Comparison of ENCODE assay signal across 33 cellular contexts in genomic region chrX:97846718-97847237, GRCh38.
"Had no signal": no experiment of that assay in that cellular context is flagged by ENCODE, and none has a peak within 500 bp of the region (broad histone marks: within the 10 kb centered on the region; RNA-seq: fewer than 3 reads in every experiment).

No MANE protein-coding gene starts in this region.

- H3K4me1 ChIP-seq: body of pancreas, esophagus squamous epithelium, gastroesophageal sphincter, heart right ventricle had no signal

- H3K4me3 Mint-ChIP-seq: activated B cell treated with CpG ODN at 0.5 μM for 24 hours; activated CD4-positive, alpha-beta memory T cell treated with anti-CD3 and anti-CD28 coated beads for 36 hours; activated naive CD8-positive, alpha-beta T cell; activated T-cell treated with anti-CD3 and anti-CD28 coated beads, Interleukin-2, amount 50 U/mL, for 24 hours; activated T-cell treated with anti-CD3 and anti-CD28 coated beads, Interleukin-2, amount 50 U/mL, for 72 hours; T-helper 17 cell; T-helper 2 cell treated with Interferon-gamma antibody and Interleukin-4, amounts not matched to agents 5 μg/mL and 100 μg/mL, for 36 hours had no signal

- DNase-seq: activated B cell treated with CpG ODN at 0.5 μM for 24 hours; activated CD4-positive, alpha-beta memory T cell treated with anti-CD3 and anti-CD28 coated beads for 36 hours; activated CD4-positive, alpha-beta T cell treated with anti-CD3 and anti-CD28 coated beads for 48 hours; activated CD4-positive, alpha-beta T cell treated with anti-CD3 and anti-CD28 coated beads, Interleukin-2, amount 50 U/mL, for 1 hour; activated CD8-positive, alpha-beta memory T cell treated with anti-CD3 and anti-CD28 coated beads, Interleukin-2, amount 50 U/mL, for 48 hours; activated effector memory CD4-positive, alpha-beta T cell treated with Interleukin-2 at 50 U/mL for 16 hours; activated gamma-delta T cell treated with Interleukin-2 at 50 U/mL for 16 hours; activated naive CD4-positive, alpha-beta T cell treated with anti-CD3 and anti-CD28 coated beads, Interleukin-2, amount 50 U/mL, for 16 hours; activated naive CD4-positive, alpha-beta T cell treated with Interleukin-2 at 50 U/mL for 16 hours; activated T-cell treated with anti-CD3 and anti-CD28 coated beads for 4 hours; activated T-cell treated with anti-CD3 and anti-CD28 coated beads, Interleukin-2, amount 50 U/mL, for 24 hours; activated T-cell treated with anti-CD3 and anti-CD28 coated beads, Interleukin-2, amount 50 U/mL, for 72 hours; amniotic stem cell; anterior cingulate cortex; body of pancreas; cortex of kidney; dermis blood vessel endothelial cell; effector CD8-positive, alpha-beta T cell; esophagus squamous epithelium; foreskin melanocyte; heart right ventricle; T-helper 1 cell; T-helper 17 cell; T1000; WERI-Rb-1 had no signal

- ATAC-seq: activated CD4-positive, CD25-positive, alpha-beta regulatory T cell treated with anti-CD3 and anti-CD28 coated beads, Interleukin-2, amount 50 U/mL, for 24 hours; activated T-cell treated with anti-CD3 and anti-CD28 coated beads, Interleukin-2, amount 50 U/mL, for 72 hours; body of pancreas; gastroesophageal sphincter; heart right ventricle; T-helper 17 cell had no signal

- H3K4me1 Mint-ChIP-seq: activated B cell treated with CpG ODN at 0.5 μM for 24 hours, T-helper 17 cell had no signal

- H3K9me3 ChIP-seq: body of pancreas, gastroesophageal sphincter had no signal

- H3K27ac Mint-ChIP-seq: activated B cell treated with CpG ODN at 0.5 μM for 24 hours; activated CD4-positive, alpha-beta memory T cell treated with anti-CD3 and anti-CD28 coated beads for 36 hours; activated naive CD8-positive, alpha-beta T cell; activated T-cell treated with anti-CD3 and anti-CD28 coated beads, Interleukin-2, amount 50 U/mL, for 24 hours; activated T-cell treated with anti-CD3 and anti-CD28 coated beads, Interleukin-2, amount 50 U/mL, for 72 hours; T-helper 17 cell; T-helper 2 cell treated with Interferon-gamma antibody and Interleukin-4, amounts not matched to agents 5 μg/mL and 100 μg/mL, for 36 hours had no signal

- H3K27me3 ChIP-seq: body of pancreas, esophagus squamous epithelium, gastroesophageal sphincter, heart right ventricle had no signal

- FAIRE-seq: colon, endometrium, endothelial cell of umbilical vein had no signal

- H3K4me3 ChIP-seq: body of pancreas, esophagus squamous epithelium, gastroesophageal sphincter, heart right ventricle had no signal

- H3K27ac ChIP-seq: body of pancreas, epithelial cell of prostate, esophagus squamous epithelium, gastroesophageal sphincter, heart right ventricle, WERI-Rb-1 had no signal

- H3K36me3 ChIP-seq: esophagus squamous epithelium, gastroesophageal sphincter, heart right ventricle, WERI-Rb-1 had no signal

- H3K36me3 Mint-ChIP-seq: activated CD4-positive, alpha-beta memory T cell treated with anti-CD3 and anti-CD28 coated beads for 36 hours; activated naive CD8-positive, alpha-beta T cell had no signal

- H3K27me3 Mint-ChIP-seq: activated B cell treated with CpG ODN at 0.5 μM for 24 hours; activated CD4-positive, alpha-beta memory T cell treated with anti-CD3 and anti-CD28 coated beads for 36 hours; activated naive CD8-positive, alpha-beta T cell; activated T-cell treated with anti-CD3 and anti-CD28 coated beads, Interleukin-2, amount 50 U/mL, for 24 hours; T-helper 17 cell had no signal
